25 cellular contexts compared by ENCODE assay signal in the genomic region with DNA sequence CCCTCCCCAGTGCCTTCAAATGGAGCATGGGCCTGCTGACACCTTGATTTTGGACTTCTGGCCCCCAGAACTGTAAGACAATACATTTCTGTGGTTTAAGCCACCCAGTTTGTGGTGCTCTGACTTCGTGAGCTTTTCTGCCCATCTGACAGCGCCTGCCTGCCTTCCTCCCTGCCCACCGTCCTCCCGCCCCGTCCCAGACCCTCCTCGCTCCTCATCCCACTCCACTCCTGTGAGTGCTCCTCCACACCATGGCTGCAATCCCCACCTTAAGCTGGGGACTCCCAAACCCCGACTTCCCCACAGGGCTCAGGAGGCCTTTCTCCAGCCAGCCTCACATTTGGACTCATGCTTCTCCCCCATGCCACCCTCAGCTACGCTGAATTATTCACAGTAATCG.
"Had no signal": no experiment of that assay in that cellular context is flagged by ENCODE, and none has a peak within 500 bp of the region (broad histone marks: within the 10 kb centered on the region; RNA-seq: fewer than 3 reads in every experiment).

No MANE protein-coding gene starts in this region.

- DNase-seq: activated CD4-positive, alpha-beta T cell treated with anti-CD3 and anti-CD28 coated beads for 48 hours; activated CD8-positive, alpha-beta T cell treated with anti-CD3 and anti-CD28 coated beads for 36 hours; activated T-cell treated with anti-CD3 and anti-CD28 coated beads, Interleukin-2, amount 50 U/mL, for 4 hours; brain microvascular endothelial cell; endodermal cell; foreskin fibroblast; head of caudate nucleus; hypothalamus; immature natural killer cell; kidney; left colon; mammary epithelial cell; naive B cell; nephron progenitor cell; ovary; retina; sigmoid colon; small intestine; stimulated activated CD4-positive, alpha-beta T cell treated with anti-CD3 and anti-CD28 coated beads, Interleukin-4, amount 100 ng/mL, for 4 hours; stimulated activated naive CD4-positive, alpha-beta T cell had no signal

- H3K27ac ChIP-seq: brain microvascular endothelial cell, ovary, prostate gland, sigmoid colon had no signal

- H3K4me1 ChIP-seq: prostate gland, sigmoid colon had no signal

- H3K27me3 ChIP-seq: brain microvascular endothelial cell, ovary, sigmoid colon had no signal

- H3K4me3 ChIP-seq: ovary, prostate gland, sigmoid colon had no signal

- H3K9me3 ChIP-seq: ovary, prostate gland, sigmoid colon had no signal

- H3K27ac Mint-ChIP-seq: activated CD8-positive, alpha-beta T cell treated with anti-CD3 and anti-CD28 coated beads for 36 hours; activated naive CD8-positive, alpha-beta T cell; endodermal cell; immature natural killer cell; mesothelial cell of epicardium; nephron progenitor cell; type B pancreatic cell had no signal

- H3K36me3 ChIP-seq: brain microvascular endothelial cell, ovary, prostate gland, sigmoid colon had no signal

- H3K4me3 Mint-ChIP-seq: activated CD8-positive, alpha-beta T cell treated with anti-CD3 and anti-CD28 coated beads for 36 hours; activated naive CD8-positive, alpha-beta T cell; activated T-cell treated with anti-CD3 and anti-CD28 coated beads, Interleukin-2, amount 50 U/mL, for 4 hours; activated T-helper 17 cell treated with anti-CD3 and anti-CD28 coated beads, Interleukin-2, amount 50 U/mL, for 72 hours; endodermal cell; immature natural killer cell; mesothelial cell of epicardium; nephron progenitor cell; type B pancreatic cell had no signal
